ENCODE assay signal across 27 cellular contexts in genomic region chr1:3247521-3248031, GRCh38.
DNase-seq lines count a peak whose midpoint lies in the region; ATAC-seq and TF ChIP-seq lines count a peak whose summit lies in the region.
"Had no signal": no experiment of that assay in that cellular context is flagged by ENCODE, and none has a peak within 500 bp of the region (broad histone marks: within the 10 kb centered on the region; RNA-seq: fewer than 3 reads in every experiment).

No MANE protein-coding gene starts in this region.

- ATAC-seq in GM18502 (IDR thresholded peaks at IDR 0.05; ENCODE audit: poor library complexity, unreplicated experiment) (no peak), HG02970 (IDR thresholded peaks at IDR 0.05; ENCODE audit: low FRiP score, unreplicated experiment) (no peak)
- ATAC-seq: heart left ventricle; left ventricle myocardium superior; naive thymus-derived CD8-positive, alpha-beta T cell had no signal

- H3K4me3 Mint-ChIP-seq in endodermal cell (peak overlapping the region; percentile 43), nephron progenitor cell (peak overlapping the region; percentile 60)
- H3K4me3 Mint-ChIP-seq: activated CD4-positive, alpha-beta T cell treated with anti-CD3 and anti-CD28 coated beads, Interleukin-2, amount 10 ng/mL, durations not matched to agents 24 days and 14 days; activated naive CD4-positive, alpha-beta T cell treated with anti-CD3 and anti-CD28 coated beads, Interleukin-2, amount 10 ng/mL, durations not matched to agents 7 days and 5 days; dendritic cell treated with granulocyte-macrophage colony-stimulating factor and Interleukin-4, amounts not matched to agents 40 ng/mL and 50 ng/mL, for 4 days; immature natural killer cell; naive thymus-derived CD8-positive, alpha-beta T cell had no signal

- no peak for TF ChIP-seq CTCF in endodermal cell (conservative IDR thresholded peaks at IDR 0.05)
- TF ChIP-seq CTCF in nephron progenitor cell (IDR thresholded peaks at IDR 0.05): no peak

- DNase-seq in H7: peak; percentile 89
- DNase-seq in endodermal cell: peak; percentile 73
- DNase-seq in nephron progenitor cell: peak; percentile 72
- no peak for DNase-seq in hepatic stellate cell (ENCODE audit: low spot score)
- DNase-seq in T1000 (lab: John Stamatoyannopoulos, UW): no peak
- DNase-seq: activated CD4-positive, alpha-beta T cell treated with anti-CD3 and anti-CD28 coated beads, Interleukin-2, amount 10 ng/mL, durations not matched to agents 24 days and 14 days; activated naive CD4-positive, alpha-beta T cell treated with anti-CD3 and anti-CD28 coated beads, Interleukin-2, amount 10 ng/mL, durations not matched to agents 7 days and 5 days; amygdala; Calu3; caudate nucleus; heart left ventricle; immature natural killer cell; left ventricle myocardium superior; midbrain; naive thymus-derived CD8-positive, alpha-beta T cell; NCI-H1105; NCI-H2081; sigmoid colon; SK-N-SH; stimulated activated CD8-positive, alpha-beta memory T cell treated with anti-CD3 and anti-CD28 coated beads, Interleukin-4, amount 100 ng/mL, for 48 hours; trophoblast cell had no signal

- 27 to 38% methylated on average over 28 to 50 of the region's 50 CpGs for WGBS in endodermal cell (ENCODE audit: insufficient coverage in 1 of 2, insufficient read length in 1 of 2), 2 experiments

- no peaks in the 10 kb centered on the region for H3K9me3 Mint-ChIP-seq in endodermal cell
- no peaks in the 10 kb centered on the region for H3K9me3 Mint-ChIP-seq in nephron progenitor cell
- H3K9me3 Mint-ChIP-seq: activated CD4-positive, alpha-beta T cell treated with anti-CD3 and anti-CD28 coated beads, Interleukin-2, amount 10 ng/mL, durations not matched to agents 24 days and 14 days; activated naive CD4-positive, alpha-beta T cell treated with anti-CD3 and anti-CD28 coated beads, Interleukin-2, amount 10 ng/mL, durations not matched to agents 7 days and 5 days; CD14-positive monocyte; dendritic cell treated with granulocyte-macrophage colony-stimulating factor and Interleukin-4, amounts not matched to agents 40 ng/mL and 50 ng/mL, for 4 days; immature natural killer cell; naive thymus-derived CD8-positive, alpha-beta T cell had no signal

- H3K4me3 ChIP-seq in H7 (ENCODE audit: insufficient read depth, low read depth, low read length): peak overlapping the region; percentile 14; the same call in 1 of the 2 replicates
- H3K4me3 ChIP-seq in HUES6 (ENCODE audit: low read depth, low read length): peak overlapping the region; percentile 46
- no peak overlapping the region for H3K4me3 ChIP-seq in endodermal cell (ENCODE audit: low read length)
- H3K4me3 ChIP-seq: sigmoid colon had no signal

- H3K27me3 Mint-ChIP-seq in endodermal cell (ENCODE audit: insufficient read depth): peaks cover 16% of the 10 kb centered on the region
- peaks cover 47% of the 10 kb centered on the region for H3K27me3 Mint-ChIP-seq in nephron progenitor cell (ENCODE audit: low read depth, poor library complexity)

- H3K4me1 Mint-ChIP-seq in endodermal cell: peaks cover 36% of the 10 kb centered on the region
- peaks cover 76% of the 10 kb centered on the region for H3K4me1 Mint-ChIP-seq in nephron progenitor cell
- H3K4me1 Mint-ChIP-seq: activated CD4-positive, alpha-beta T cell treated with anti-CD3 and anti-CD28 coated beads, Interleukin-2, amount 10 ng/mL, durations not matched to agents 24 days and 14 days; activated naive CD4-positive, alpha-beta T cell treated with anti-CD3 and anti-CD28 coated beads, Interleukin-2, amount 10 ng/mL, durations not matched to agents 7 days and 5 days; CD14-positive monocyte; immature natural killer cell; naive thymus-derived CD8-positive, alpha-beta T cell had no signal

- H3K9ac ChIP-seq in HUES6 (ENCODE audit: low read length) (no peak overlapping the region), endodermal cell (ENCODE audit: extremely low read depth, low read length, poor library complexity, severe bottlenecking) (no peak overlapping the region)
- H3K9ac ChIP-seq: parathyroid adenoma, SK-N-SH had no signal

- peaks cover 16% of the 10 kb centered on the region; the same call in 1 of the 2 replicates for H3K4me1 ChIP-seq in HUES6 (ENCODE audit: control insufficient read depth, insufficient read depth, low read length)
- H3K4me1 ChIP-seq in endodermal cell (ENCODE audit: control insufficient read depth, insufficient read depth, low read length): peaks cover 8% of the 10 kb centered on the region
- H3K4me1 ChIP-seq: parathyroid adenoma had no signal

- no peak overlapping the region for H3K27ac Mint-ChIP-seq in endodermal cell
- no peak overlapping the region for H3K27ac Mint-ChIP-seq in nephron progenitor cell
- H3K27ac Mint-ChIP-seq: activated CD4-positive, alpha-beta T cell treated with anti-CD3 and anti-CD28 coated beads, Interleukin-2, amount 10 ng/mL, durations not matched to agents 24 days and 14 days; activated naive CD4-positive, alpha-beta T cell treated with anti-CD3 and anti-CD28 coated beads, Interleukin-2, amount 10 ng/mL, durations not matched to agents 7 days and 5 days; CD14-positive monocyte; dendritic cell treated with granulocyte-macrophage colony-stimulating factor and Interleukin-4, amounts not matched to agents 40 ng/mL and 50 ng/mL, for 4 days; immature natural killer cell; naive thymus-derived CD8-positive, alpha-beta T cell had no signal

- no peaks in the 10 kb centered on the region for H3K36me3 Mint-ChIP-seq in endodermal cell (ENCODE audit: low read depth)
- H3K36me3 Mint-ChIP-seq in nephron progenitor cell (ENCODE audit: low read depth): no peaks in the 10 kb centered on the region
- H3K36me3 Mint-ChIP-seq: activated naive CD4-positive, alpha-beta T cell treated with anti-CD3 and anti-CD28 coated beads, Interleukin-2, amount 10 ng/mL, durations not matched to agents 7 days and 5 days; CD14-positive monocyte; immature natural killer cell; naive thymus-derived CD8-positive, alpha-beta T cell had no signal

- H3K27ac ChIP-seq in HUES6 (ENCODE audit: low read depth, low read length) (no peak overlapping the region), endodermal cell (ENCODE audit: low read depth, low read length) (peak overlapping the region; percentile 98)
- H3K27ac ChIP-seq: parathyroid adenoma, sigmoid colon had no signal

- H3K27me3 ChIP-seq in H7 (ENCODE audit: control insufficient read depth, insufficient read depth, low read length): no peaks in the 10 kb centered on the region
- H3K27me3 ChIP-seq in HUES6 (ENCODE audit: control insufficient read depth, insufficient read depth, low read length): peaks cover 30% of the 10 kb centered on the region
- H3K27me3 ChIP-seq in endodermal cell (ENCODE audit: control insufficient read depth, insufficient read depth, low read length, poor library complexity, severe bottlenecking): peaks cover 22% of the 10 kb centered on the region

- no peaks in the 10 kb centered on the region for H3K36me3 ChIP-seq in H7 (replicated peaks; ENCODE audit: control insufficient read depth, insufficient read depth, low read length)
- H3K36me3 ChIP-seq in HUES6 (ENCODE audit: control insufficient read depth, insufficient read depth, low read length): no peaks in the 10 kb centered on the region
- H3K36me3 ChIP-seq in endodermal cell (ENCODE audit: control insufficient read depth, insufficient read depth, low read length): no peaks in the 10 kb centered on the region
- H3K36me3 ChIP-seq: sigmoid colon had no signal

- H3K9me3 ChIP-seq in HUES6 (ENCODE audit: control insufficient read depth, insufficient read depth, low read depth, low read length): no peaks in the 10 kb centered on the region
- H3K9me3 ChIP-seq in endodermal cell (ENCODE audit: control insufficient read depth, low read length): no peaks in the 10 kb centered on the region
- H3K9me3 ChIP-seq: heart left ventricle, sigmoid colon, SK-N-SH had no signal

Comparison
In these comparisons a context has a peak if more than half of its experiments do, and no peak if none do; other contexts are left out.
1. DNase-seq: peak in H7 (single experiment), endodermal cell (single experiment) and nephron progenitor cell (single experiment); none in hepatic stellate cell (single experiment) and T1000 (single experiment).